In genomic region chrX:41090568-41091238, GRCh38 we compare ENCODE assay signal across 1 cellular context.
TF ChIP-seq lines count a peak whose summit lies in the region.

No MANE protein-coding gene starts in this region.

TF ChIP-seq in GM23338, 12 proteins besides CTCF, POLR2A, EP300 and RAD21 (continued from another document):
- TF ChIP-seq, protein P1, sequence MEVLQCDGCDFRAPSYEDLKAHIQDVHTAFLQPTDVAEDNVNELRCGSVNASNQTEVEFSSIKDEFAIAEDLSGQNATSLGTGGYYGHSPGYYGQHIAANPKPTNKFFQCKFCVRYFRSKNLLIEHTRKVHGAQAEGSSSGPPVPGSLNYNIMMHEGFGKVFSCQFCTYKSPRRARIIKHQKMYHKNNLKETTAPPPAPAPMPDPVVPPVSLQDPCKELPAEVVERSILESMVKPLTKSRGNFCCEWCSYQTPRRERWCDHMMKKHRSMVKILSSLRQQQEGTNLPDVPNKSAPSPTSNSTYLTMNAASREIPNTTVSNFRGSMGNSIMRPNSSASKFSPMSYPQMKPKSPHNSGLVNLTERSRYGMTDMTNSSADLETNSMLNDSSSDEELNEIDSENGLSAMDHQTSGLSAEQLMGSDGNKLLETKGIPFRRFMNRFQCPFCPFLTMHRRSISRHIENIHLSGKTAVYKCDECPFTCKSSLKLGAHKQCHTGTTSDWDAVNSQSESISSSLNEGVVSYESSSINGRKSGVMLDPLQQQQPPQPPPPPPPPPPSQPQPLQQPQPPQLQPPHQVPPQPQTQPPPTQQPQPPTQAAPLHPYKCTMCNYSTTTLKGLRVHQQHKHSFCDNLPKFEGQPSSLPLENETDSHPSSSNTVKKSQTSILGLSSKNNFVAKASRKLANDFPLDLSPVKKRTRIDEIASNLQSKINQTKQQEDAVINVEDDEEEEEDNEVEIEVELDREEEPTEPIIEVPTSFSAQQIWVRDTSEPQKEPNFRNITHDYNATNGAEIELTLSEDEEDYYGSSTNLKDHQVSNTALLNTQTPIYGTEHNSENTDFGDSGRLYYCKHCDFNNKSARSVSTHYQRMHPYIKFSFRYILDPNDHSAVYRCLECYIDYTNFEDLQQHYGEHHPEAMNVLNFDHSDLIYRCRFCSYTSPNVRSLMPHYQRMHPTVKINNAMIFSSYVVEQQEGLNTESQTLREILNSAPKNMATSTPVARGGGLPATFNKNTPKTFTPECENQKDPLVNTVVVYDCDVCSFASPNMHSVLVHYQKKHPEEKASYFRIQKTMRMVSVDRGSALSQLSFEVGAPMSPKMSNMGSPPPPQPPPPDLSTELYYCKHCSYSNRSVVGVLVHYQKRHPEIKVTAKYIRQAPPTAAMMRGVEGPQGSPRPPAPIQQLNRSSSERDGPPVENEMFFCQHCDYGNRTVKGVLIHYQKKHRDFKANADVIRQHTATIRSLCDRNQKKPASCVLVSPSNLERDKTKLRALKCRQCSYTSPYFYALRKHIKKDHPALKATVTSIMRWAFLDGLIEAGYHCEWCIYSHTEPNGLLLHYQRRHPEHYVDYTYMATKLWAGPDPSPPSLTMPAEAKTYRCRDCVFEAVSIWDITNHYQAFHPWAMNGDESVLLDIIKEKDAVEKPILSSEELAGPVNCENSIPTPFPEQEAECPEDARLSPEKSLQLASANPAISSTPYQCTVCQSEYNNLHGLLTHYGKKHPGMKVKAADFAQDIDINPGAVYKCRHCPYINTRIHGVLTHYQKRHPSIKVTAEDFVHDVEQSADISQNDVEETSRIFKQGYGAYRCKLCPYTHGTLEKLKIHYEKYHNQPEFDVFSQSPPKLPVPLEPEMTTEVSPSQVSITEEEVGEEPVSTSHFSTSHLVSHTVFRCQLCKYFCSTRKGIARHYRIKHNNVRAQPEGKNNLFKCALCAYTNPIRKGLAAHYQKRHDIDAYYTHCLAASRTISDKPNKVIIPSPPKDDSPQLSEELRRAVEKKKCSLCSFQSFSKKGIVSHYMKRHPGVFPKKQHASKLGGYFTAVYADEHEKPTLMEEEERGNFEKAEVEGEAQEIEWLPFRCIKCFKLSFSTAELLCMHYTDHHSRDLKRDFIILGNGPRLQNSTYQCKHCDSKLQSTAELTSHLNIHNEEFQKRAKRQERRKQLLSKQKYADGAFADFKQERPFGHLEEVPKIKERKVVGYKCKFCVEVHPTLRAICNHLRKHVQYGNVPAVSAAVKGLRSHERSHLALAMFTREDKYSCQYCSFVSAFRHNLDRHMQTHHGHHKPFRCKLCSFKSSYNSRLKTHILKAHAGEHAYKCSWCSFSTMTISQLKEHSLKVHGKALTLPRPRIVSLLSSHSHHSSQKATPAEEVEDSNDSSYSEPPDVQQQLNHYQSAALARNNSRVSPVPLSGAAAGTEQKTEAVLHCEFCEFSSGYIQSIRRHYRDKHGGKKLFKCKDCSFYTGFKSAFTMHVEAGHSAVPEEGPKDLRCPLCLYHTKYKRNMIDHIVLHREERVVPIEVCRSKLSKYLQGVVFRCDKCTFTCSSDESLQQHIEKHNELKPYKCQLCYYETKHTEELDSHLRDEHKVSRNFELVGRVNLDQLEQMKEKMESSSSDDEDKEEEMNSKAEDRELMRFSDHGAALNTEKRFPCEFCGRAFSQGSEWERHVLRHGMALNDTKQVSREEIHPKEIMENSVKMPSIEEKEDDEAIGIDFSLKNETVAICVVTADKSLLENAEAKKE (CRISPR knock-in tag; IDR thresholded peaks at IDR 0.05) = no peak
- no peak for TF ChIP-seq STAT1 (IDR thresholded peaks at IDR 0.05; ENCODE audit: unreplicated experiment)
- TF ChIP-seq EZH2phosphoT487 (IDR thresholded peaks at IDR 0.05; ENCODE audit: unreplicated experiment) = no peak
- no peak for TF ChIP-seq EZH2 (IDR thresholded peaks at IDR 0.05; ENCODE audit: low read depth, unreplicated experiment)
- TF ChIP-seq CREB1 (CRISPR knock-in tag; IDR thresholded peaks at IDR 0.05; ENCODE audit: low read depth) = no peak
- no peak for TF ChIP-seq ZNF114 (CRISPR knock-in tag; IDR thresholded peaks at IDR 0.05)
